In the genomic region with DNA sequence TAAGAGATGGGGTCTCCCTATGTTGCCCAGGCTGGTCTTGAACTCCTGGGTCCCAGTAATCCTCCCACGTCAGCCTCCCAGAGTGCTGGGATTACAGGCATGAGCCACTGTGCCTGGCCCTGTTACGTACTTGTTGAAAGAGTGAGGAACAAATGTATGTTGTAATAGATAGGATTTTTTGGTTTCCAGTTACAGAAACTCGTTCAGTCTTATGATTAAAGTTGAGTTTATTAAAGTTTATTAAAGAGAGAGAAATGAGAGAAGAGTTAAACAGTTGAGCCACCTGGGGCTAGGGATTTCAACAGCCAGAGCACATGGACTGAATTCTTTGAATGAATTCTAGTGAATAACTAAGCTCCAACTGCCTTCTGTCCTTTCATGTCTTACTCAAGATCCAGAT, we compare ENCODE assay signal across 23 cellular contexts. TPM values are rescaled to one million over a fixed set of nuclear protein-coding genes. Genes with fewer than 3 reads are reported as not detected.
DNase-seq lines count a peak whose midpoint lies in the region; ATAC-seq and TF ChIP-seq lines count a peak whose summit lies in the region.
"Had no signal": no experiment of that assay in that cellular context is flagged by ENCODE, and none has a peak within 500 bp of the region (broad histone marks: within the 10 kb centered on the region; RNA-seq: fewer than 3 reads in every experiment).

No MANE protein-coding gene starts in this region.

- H3K4me1 ChIP-seq in adrenal gland (replicated peaks in 1 of 2): peaks cover 7 to 18% of the 10 kb centered on the region in 2 donors
- peaks cover 0 to 26% (median 16%) of the 10 kb centered on the region in 4 donors for H3K4me1 ChIP-seq in sigmoid colon

- intact Hi-C loops in adrenal gland (cut with DNase I): no loop called here
- intact Hi-C loops in sigmoid colon (cut with DNase I): no loop called here

- no peak for DNase-seq in T-helper 2 cell treated with Interferon-gamma antibody and Interleukin-4, amounts not matched to agents 5 μg/mL and 100 μg/mL, for 36 hours (ENCODE audit: low spot score)
- DNase-seq in T-helper 2 cell (no peak), RWPE1 (ENCODE audit: low spot score) (no peak), memory B cell (ENCODE audit: low spot score in 2 of 2) (no peak), T-helper 17 cell (no peak), adrenal gland (no peak), sigmoid colon (no peak)
- no peak for DNase-seq in stimulated activated naive B cell treated with anti-CD40 and anti-IgM and Interleukin-4, amounts not matched to agents 10 μg/mL and 1 μg/mL and 100 μg/mL, for 72 hours
- DNase-seq: 8988T, AML-193, C1 segment of cervical spinal cord, DMS53, GDM1, NCI-H1092, NCI-H1436, NCI-H187 treated with DMSO at 0.1 percent for 48 hours, NCI-H2107, NCI-H446 treated with DMSO at 0.1 percent for 48 hours, NCI-H526 treated with DMSO at 0.1 percent for 48 hours, Right ventricle myocardium superior had no signal

- peaks cover 55% of the 10 kb centered on the region for H3K36me3 Mint-ChIP-seq in T-helper 2 cell treated with Interferon-gamma antibody and Interleukin-4, amounts not matched to agents 5 μg/mL and 100 μg/mL, for 36 hours (ENCODE audit: low read depth)
- peaks cover 18% of the 10 kb centered on the region for H3K36me3 Mint-ChIP-seq in memory B cell
- peaks cover 25 to 40% of the 10 kb centered on the region in 2 donors for H3K36me3 Mint-ChIP-seq in stimulated activated naive B cell treated with anti-CD40 and anti-IgM and Interleukin-4, amounts not matched to agents 10 μg/mL and 1 μg/mL and 100 μg/mL, for 72 hours
- peaks cover 11% of the 10 kb centered on the region for H3K36me3 Mint-ChIP-seq in T-helper 17 cell (ENCODE audit: low read depth)

- H3K9me3 Mint-ChIP-seq in T-helper 2 cell treated with Interferon-gamma antibody and Interleukin-4, amounts not matched to agents 5 μg/mL and 100 μg/mL, for 36 hours: no peaks in the 10 kb centered on the region
- H3K9me3 Mint-ChIP-seq in memory B cell: no peaks in the 10 kb centered on the region
- no peaks in the 10 kb centered on the region for H3K9me3 Mint-ChIP-seq in stimulated activated naive B cell treated with anti-CD40 and anti-IgM and Interleukin-4, amounts not matched to agents 10 μg/mL and 1 μg/mL and 100 μg/mL, for 72 hours

- H3K27ac ChIP-seq in RWPE1: peak overlapping the region; percentile 18
- H3K27ac ChIP-seq in adrenal gland: no peak overlapping the region
- no peak overlapping the region for H3K27ac ChIP-seq in sigmoid colon

- ATAC-seq in memory B cell (ENCODE audit: low read depth) (no peak), T-helper 17 cell (no peak)
- ATAC-seq in stimulated activated naive B cell treated with anti-CD40 and anti-IgM and Interleukin-4, amounts not matched to agents 10 μg/mL and 1 μg/mL and 100 μg/mL, for 72 hours (replicated peaks): no peak
- ATAC-seq: K562 had no signal

- no peak overlapping the region for H3K4me3 ChIP-seq in adrenal gland
- no peak overlapping the region for H3K4me3 ChIP-seq in sigmoid colon
- H3K4me3 ChIP-seq: K562 had no signal

- no peak for TF ChIP-seq EP300 in sigmoid colon (IDR thresholded peaks at IDR 0.05)

- CTCF ChIA-PET in RWPE1 (lab: Yijun Ruan, JAX): no interaction called here

- H3K27ac Mint-ChIP-seq in T-helper 2 cell treated with Interferon-gamma antibody and Interleukin-4, amounts not matched to agents 5 μg/mL and 100 μg/mL, for 36 hours: peak overlapping the region; percentile 11
- peak overlapping the region; percentile 62 for H3K27ac Mint-ChIP-seq in memory B cell
- peak overlapping the region; percentile 67 for H3K27ac Mint-ChIP-seq in stimulated activated naive B cell treated with anti-CD40 and anti-IgM and Interleukin-4, amounts not matched to agents 10 μg/mL and 1 μg/mL and 100 μg/mL, for 72 hours
- H3K27ac Mint-ChIP-seq in T-helper 17 cell: no peak overlapping the region

- peaks cover 0 to 37% of the 10 kb centered on the region in 2 donors for H3K36me3 ChIP-seq in adrenal gland (replicated peaks in 1 of 2)
- peaks cover 4 to 47% (median 25%) of the 10 kb centered on the region in 4 donors for H3K36me3 ChIP-seq in sigmoid colon

- TF ChIP-seq POLR2A in adrenal gland (IDR thresholded peaks at IDR 0.05) (no peak), sigmoid colon (IDR thresholded peaks at IDR 0.05) (no peak)

- 84 to 99% (median 89%) methylated on average over 3 of the region's 3 CpGs for WGBS in adrenal gland, 4 donors
- WGBS in sigmoid colon, 2 donors: 93 to 95% methylated on average over 3 of the region's 3 CpGs

- TF ChIP-seq CTCF in RWPE1 (conservative IDR thresholded peaks at IDR 0.05; ENCODE audit: low read depth) (no peak), adrenal gland (IDR thresholded peaks at IDR 0.05) (no peak), sigmoid colon (IDR thresholded peaks at IDR 0.05) (no peak)

- POLR2A ChIA-PET in RWPE1 (lab: Yijun Ruan, JAX; ENCODE audit: low non-redundant PET): no interaction called here

- peaks cover 32% of the 10 kb centered on the region for H3K4me1 Mint-ChIP-seq in T-helper 2 cell treated with Interferon-gamma antibody and Interleukin-4, amounts not matched to agents 5 μg/mL and 100 μg/mL, for 36 hours (ENCODE audit: low read depth)
- H3K4me1 Mint-ChIP-seq in memory B cell: peaks cover 18% of the 10 kb centered on the region
- H3K4me1 Mint-ChIP-seq in stimulated activated naive B cell treated with anti-CD40 and anti-IgM and Interleukin-4, amounts not matched to agents 10 μg/mL and 1 μg/mL and 100 μg/mL, for 72 hours: peaks cover 6 to 41% of the 10 kb centered on the region in 2 donors
- peaks cover 18% of the 10 kb centered on the region for H3K4me1 Mint-ChIP-seq in T-helper 17 cell

- H3K27me3 ChIP-seq in adrenal gland (no peaks in the 10 kb centered on the region), sigmoid colon (no peaks in the 10 kb centered on the region)

- no peak overlapping the region for H3K4me3 Mint-ChIP-seq in T-helper 2 cell treated with Interferon-gamma antibody and Interleukin-4, amounts not matched to agents 5 μg/mL and 100 μg/mL, for 36 hours
- H3K4me3 Mint-ChIP-seq in memory B cell (no peak overlapping the region), T-helper 17 cell (no peak overlapping the region)
- H3K4me3 Mint-ChIP-seq in stimulated activated naive B cell treated with anti-CD40 and anti-IgM and Interleukin-4, amounts not matched to agents 10 μg/mL and 1 μg/mL and 100 μg/mL, for 72 hours: no peak overlapping the region

- H3K27me3 Mint-ChIP-seq in T-helper 2 cell treated with Interferon-gamma antibody and Interleukin-4, amounts not matched to agents 5 μg/mL and 100 μg/mL, for 36 hours (ENCODE audit: low read depth): no peaks in the 10 kb centered on the region
- H3K27me3 Mint-ChIP-seq in memory B cell (no peaks in the 10 kb centered on the region), T-helper 17 cell (no peaks in the 10 kb centered on the region)
- H3K27me3 Mint-ChIP-seq in stimulated activated naive B cell treated with anti-CD40 and anti-IgM and Interleukin-4, amounts not matched to agents 10 μg/mL and 1 μg/mL and 100 μg/mL, for 72 hours: no peaks in the 10 kb centered on the region

- no peaks in the 10 kb centered on the region for H3K9me3 ChIP-seq in T-helper 17 cell (ENCODE audit: control insufficient read depth, low read length, poor library complexity, severe bottlenecking)
- H3K9me3 ChIP-seq in adrenal gland (replicated peaks in 1 of 3): no peaks in the 10 kb centered on the region
- no peaks in the 10 kb centered on the region for H3K9me3 ChIP-seq in sigmoid colon

RNA-seq across cellular contexts. Expression of gene TADA2A, which starts 3.7 kb away (rescaled TPM):
- 10 to 100 TPM; 11.1 to 13.9 TPM for total RNA-seq in T-helper 17 cell
- 10 to 100 TPM in 7 of 8 donors, 1 to 10 TPM in 1; 7.6 to 21.5 (median 15.3) TPM for total RNA-seq in adrenal gland
- polyA plus RNA-seq in adrenal gland: 10 to 100 TPM in 2 of 3 donors, 1 to 10 TPM in 1; 8.8 to 18.8 (median 15.7) TPM
- total RNA-seq in sigmoid colon: 10 to 100 TPM; 15.0 to 22.7 (median 20.3) TPM
- polyA plus RNA-seq in sigmoid colon: 1 to 10 TPM; 7.2 to 9.9 (median 8.4) TPM

RNA-seq across cellular contexts. Expression of gene ACACA, which starts 3.7 kb away (rescaled TPM):
- total RNA-seq in T-helper 17 cell (10 to 100 TPM; 27.7 to 34.2 TPM), adrenal gland (100 to 1,000 TPM in 2 of 8 donors, 10 to 100 TPM in 6; 44.4 to 105 (median 76.8) TPM), sigmoid colon (10 to 100 TPM; 21.1 to 38.9 (median 28.9) TPM)
- polyA plus RNA-seq in adrenal gland (10 to 100 TPM; 18.2 to 64.1 (median 21.4) TPM), sigmoid colon (10 to 100 TPM; 10.8 to 34.9 (median 18.0) TPM)

RNA-seq across cellular contexts. Expression of gene C17orf78, which starts 34.6 kb away (rescaled TPM):
- total RNA-seq in T-helper 17 cell (not detected), adrenal gland (not detected), sigmoid colon (not detected)
- polyA plus RNA-seq in adrenal gland (not detected), sigmoid colon (not detected)
- total RNA-seq: H4, K562, Right ventricle myocardium superior, SK-MEL-5 had no signal
- polyA plus RNA-seq: K562 had no signal
